In genomic region chr1:217482356-217483102, GRCh38 we compare ENCODE assay signal across 8 cellular contexts.
DNase-seq lines count a peak whose midpoint lies in the region; ATAC-seq and TF ChIP-seq lines count a peak whose summit lies in the region.

No MANE protein-coding gene starts in this region.

- peak overlapping the region; percentile 3 for H3K4me2 ChIP-seq in skeletal muscle satellite cell (ENCODE audit: low read length)

- H3K9ac ChIP-seq in skeletal muscle satellite cell (ENCODE audit: low read depth, low read length) (no peak overlapping the region), colonic mucosa (ENCODE audit: low read depth in 2 of 2, low read length in 2 of 2) (no peak overlapping the region)

- H3K9me3 ChIP-seq in skeletal muscle satellite cell (replicated peaks; ENCODE audit: low read length) (no peaks in the 10 kb centered on the region), colonic mucosa (no peaks in the 10 kb centered on the region)

- H3K36me3 ChIP-seq in skeletal muscle satellite cell (ENCODE audit: insufficient read depth, low read length) = peaks cover 16% of the 10 kb centered on the region
- H3K36me3 ChIP-seq in colonic mucosa = no peaks in the 10 kb centered on the region

- intact Hi-C loops in colonic mucosa (cut with DNase I) = no loop called here

- TF ChIP-seq CTCF in colonic mucosa (IDR thresholded peaks at IDR 0.05) = no peak

- H3K27ac ChIP-seq in substantia nigra (ENCODE audit: low read depth, low read length, poor library complexity, severe bottlenecking) (no peak overlapping the region), colonic mucosa (no peak overlapping the region)

- H3K4me3 ChIP-seq in skeletal muscle satellite cell (ENCODE audit: low read length) = no peak overlapping the region
- no peak overlapping the region for H3K4me3 ChIP-seq in colonic mucosa

- H3K4me1 ChIP-seq in skeletal muscle satellite cell (ENCODE audit: control insufficient read depth, insufficient read depth, low read length) = peaks cover 6% of the 10 kb centered on the region
- no peaks in the 10 kb centered on the region for H3K4me1 ChIP-seq in colonic mucosa

- DNase-seq in GM04503 (ENCODE audit: low read depth) = peak; percentile 30
- DNase-seq in HT1080 (ENCODE audit: low read depth) = peak; percentile 90
- peak; percentile 32 for DNase-seq in activated naive CD4-positive, alpha-beta T cell treated with anti-CD3 and anti-CD28 coated beads, Interleukin-2, amount 50 U/mL, for 16 hours
- DNase-seq in substantia nigra (lab: John Stamatoyannopoulos, UW) = no peak
- no peak for DNase-seq in HT-29 (ENCODE audit: low spot score)
- no peak for DNase-seq in colonic mucosa

- H3K27me3 ChIP-seq in skeletal muscle satellite cell (ENCODE audit: control insufficient read depth, insufficient read depth, low read length) (no peaks in the 10 kb centered on the region), colonic mucosa (no peaks in the 10 kb centered on the region)

- peak; percentile 99 for ATAC-seq in GM21576 (IDR thresholded peaks at IDR 0.05; ENCODE audit: unreplicated experiment)

Comparison
In these comparisons a context has a peak if more than half of its experiments do, and no peak if none do; other contexts are left out.
1. DNase-seq: peak in GM04503 (single experiment), HT1080 (single experiment) and activated naive CD4-positive, alpha-beta T cell treated with anti-CD3 and anti-CD28 coated beads, Interleukin-2, amount 50 U/mL, for 16 hours (single experiment); none in substantia nigra (0 of 49), HT-29 (single experiment) and colonic mucosa (single experiment).